In genomic region chr12:64583395-64584172, GRCh38 we compare ENCODE assay signal across 10 cellular contexts. TPM values are rescaled to one million over a fixed set of nuclear protein-coding genes. Genes with fewer than 3 reads are reported as not detected.
DNase-seq lines count a peak whose midpoint lies in the region; ATAC-seq, FAIRE-seq and TF ChIP-seq lines count a peak whose summit lies in the region.
"Had no signal": no experiment of that assay in that cellular context is flagged by ENCODE, and none has a peak within 500 bp of the region (broad histone marks: within the 10 kb centered on the region; RNA-seq: fewer than 3 reads in every experiment).

No MANE protein-coding gene starts in this region.

- peak overlapping the region; percentile 28 to 30 for H3K4me3 ChIP-seq in kidney (ENCODE audit: low read length in 2 of 2)
- H3K4me3 ChIP-seq in thoracic aorta = peak overlapping the region; percentile 46

- peak overlapping the region in 1 of 2 donors; percentile 2 for H3K9ac ChIP-seq in kidney (ENCODE audit: low read length in 2 of 2)

- H3K27ac ChIP-seq in kidney (ENCODE audit: low read depth in 2 of 2, low read length in 2 of 2) (peak overlapping the region in 1 of 2 donors; percentile 22), thoracic aorta (no peak overlapping the region)
- H3K27ac ChIP-seq: C4-2B had no signal

- H3K36me3 Mint-ChIP-seq in activated naive CD4-positive, alpha-beta T cell treated with anti-CD3 and anti-CD28 coated beads for 36 hours (ENCODE audit: low read depth) = no peaks in the 10 kb centered on the region
- H3K36me3 Mint-ChIP-seq in activated T-helper 17 cell treated with anti-CD3 and anti-CD28 coated beads, Interleukin-2, amount 50 U/mL, for 72 hours (ENCODE audit: low read depth) = no peaks in the 10 kb centered on the region
- H3K36me3 Mint-ChIP-seq in glutamatergic neuron (ENCODE audit: unreplicated experiment) = no peaks in the 10 kb centered on the region

- no peaks in the 10 kb centered on the region for H3K9me3 Mint-ChIP-seq in activated naive CD4-positive, alpha-beta T cell treated with anti-CD3 and anti-CD28 coated beads for 36 hours
- no peaks in the 10 kb centered on the region for H3K9me3 Mint-ChIP-seq in activated T-helper 17 cell treated with anti-CD3 and anti-CD28 coated beads, Interleukin-2, amount 50 U/mL, for 72 hours
- no peaks in the 10 kb centered on the region for H3K9me3 Mint-ChIP-seq in glutamatergic neuron (ENCODE audit: unreplicated experiment)

- H3K9me3 ChIP-seq in kidney (ENCODE audit: control insufficient read depth in 1 of 2, low read length in 2 of 2) (no peaks in the 10 kb centered on the region), thoracic aorta (no peaks in the 10 kb centered on the region)

- DNase-seq in activated naive CD4-positive, alpha-beta T cell treated with anti-CD3 and anti-CD28 coated beads for 36 hours = no peak
- DNase-seq in activated naive CD4-positive, alpha-beta T cell treated with Interleukin-2 at 50 U/mL for 16 hours = no peak
- DNase-seq in kidney (no peak), thoracic aorta (ENCODE audit: low spot score) (no peak), NCI-H526 treated with DMSO at 0.1 percent for 48 hours (lab: John Stamatoyannopoulos, UW) (no peak), glutamatergic neuron (no peak), head of caudate nucleus (no peak)
- DNase-seq: NCI-H524 treated with DMSO at 0.1 percent for 48 hours had no signal

- H3K36me3 ChIP-seq in kidney (ENCODE audit: control insufficient read depth in 1 of 2, insufficient read depth in 2 of 2, low read length in 2 of 2) (no peaks in the 10 kb centered on the region), thoracic aorta (no peaks in the 10 kb centered on the region)

- peak overlapping the region; percentile 55 for H3K4me3 Mint-ChIP-seq in activated naive CD4-positive, alpha-beta T cell treated with anti-CD3 and anti-CD28 coated beads for 36 hours
- H3K4me3 Mint-ChIP-seq in activated T-helper 17 cell treated with anti-CD3 and anti-CD28 coated beads, Interleukin-2, amount 50 U/mL, for 72 hours = peak overlapping the region; percentile 77
- no peak overlapping the region for H3K4me3 Mint-ChIP-seq in glutamatergic neuron (ENCODE audit: unreplicated experiment)

- TF ChIP-seq CTCF in kidney (IDR thresholded peaks at IDR 0.05; ENCODE audit: borderline replicate concordance, extremely low read depth, insufficient read depth) = no peak
- no peak for TF ChIP-seq CTCF in thoracic aorta (IDR thresholded peaks at IDR 0.05)
- no peak for TF ChIP-seq CTCF in glutamatergic neuron (IDR thresholded peaks at IDR 0.05; ENCODE audit: partially characterized antibody, unreplicated experiment)

- peak overlapping the region; percentile 72 for H3K27ac Mint-ChIP-seq in activated naive CD4-positive, alpha-beta T cell treated with anti-CD3 and anti-CD28 coated beads for 36 hours
- H3K27ac Mint-ChIP-seq in activated T-helper 17 cell treated with anti-CD3 and anti-CD28 coated beads, Interleukin-2, amount 50 U/mL, for 72 hours = peak overlapping the region; percentile 91
- H3K27ac Mint-ChIP-seq in glutamatergic neuron (ENCODE audit: unreplicated experiment) = no peak overlapping the region

- H3K4me1 Mint-ChIP-seq in activated naive CD4-positive, alpha-beta T cell treated with anti-CD3 and anti-CD28 coated beads for 36 hours (ENCODE audit: low read depth) = peaks cover 28% of the 10 kb centered on the region
- peaks cover 12% of the 10 kb centered on the region for H3K4me1 Mint-ChIP-seq in activated T-helper 17 cell treated with anti-CD3 and anti-CD28 coated beads, Interleukin-2, amount 50 U/mL, for 72 hours
- H3K4me1 Mint-ChIP-seq in glutamatergic neuron (ENCODE audit: low read depth, unreplicated experiment) = peaks cover 6% of the 10 kb centered on the region

- CTCF ChIA-PET in activated naive CD4-positive, alpha-beta T cell treated with anti-CD3 and anti-CD28 coated beads for 36 hours (lab: Charles Lee) = interaction anchor here (0.7 to 1.3 kb wide), 8 partner anchors 9 to 114 kb away, joined by 3 to 4 read pairs (median 3); no protein-coding TSS in a partner anchor

- no peaks in the 10 kb centered on the region for H3K27me3 ChIP-seq in thoracic aorta (replicated peaks; ENCODE audit: insufficient read depth)

- no peak for FAIRE-seq in kidney (lab: Jason Lieb, UNC)

- intact Hi-C loops in activated naive CD4-positive, alpha-beta T cell treated with anti-CD3 and anti-CD28 coated beads for 36 hours (cut with micrococcal nuclease) = loop anchor here (1.0 kb wide), 1 partner anchor 27 kb away; the partner anchor contains the start of gene RASSF3
- intact Hi-C loops in kidney (cut with DNase I) (no loop called here), head of caudate nucleus (cut with DNase I) (no loop called here)

- H3K27me3 Mint-ChIP-seq in activated naive CD4-positive, alpha-beta T cell treated with anti-CD3 and anti-CD28 coated beads for 36 hours (ENCODE audit: low read depth) = no peaks in the 10 kb centered on the region
- H3K27me3 Mint-ChIP-seq in activated T-helper 17 cell treated with anti-CD3 and anti-CD28 coated beads, Interleukin-2, amount 50 U/mL, for 72 hours = no peaks in the 10 kb centered on the region
- peaks cover 2% of the 10 kb centered on the region for H3K27me3 Mint-ChIP-seq in glutamatergic neuron (ENCODE audit: unreplicated experiment)

- ATAC-seq in activated T-helper 17 cell treated with anti-CD3 and anti-CD28 coated beads, Interleukin-2, amount 50 U/mL, for 72 hours (replicated peaks) = peak; percentile 47
- no peak for ATAC-seq in thoracic aorta (ENCODE audit: insufficient number of reproducible peaks, low FRiP score, low read depth)

- H3K4me1 ChIP-seq in kidney (ENCODE audit: control insufficient read depth in 1 of 2, insufficient read depth in 1 of 2, low read depth in 1 of 2, low read length in 2 of 2) (peaks cover 6 to 7% of the 10 kb centered on the region in 2 donors), thoracic aorta (ENCODE audit: control insufficient read depth in 1 of 2, low read depth in 2 of 2) (peaks cover 4 to 20% of the 10 kb centered on the region in 2 donors)

RNA-seq across cellular contexts. Expression of gene RASSF3, which starts 26.7 kb away (rescaled TPM):
- total RNA-seq in activated naive CD4-positive, alpha-beta T cell treated with anti-CD3 and anti-CD28 coated beads for 36 hours = 10 to 100 TPM; 39.4 to 43.8 TPM
- total RNA-seq in activated T-helper 17 cell treated with anti-CD3 and anti-CD28 coated beads, Interleukin-2, amount 50 U/mL, for 72 hours = 10 to 100 TPM; 31.0 to 43.9 TPM
- total RNA-seq in kidney = 35.6 TPM
- polyA plus RNA-seq in kidney (ENCODE audit: insufficient read depth, low read depth, low replicate concordance) = 8.2 TPM
- 100 to 1,000 TPM; 126 to 149 TPM for total RNA-seq in thoracic aorta
- 28.2 TPM for total RNA-seq in glutamatergic neuron (ENCODE audit: unreplicated experiment)
